23 cellular contexts compared by ENCODE assay signal in genomic region chr9:134655591-134656333, GRCh38. TPM values are rescaled to one million over a fixed set of nuclear protein-coding genes. Genes with fewer than 3 reads are reported as not detected.
DNase-seq lines count a peak whose midpoint lies in the region; ATAC-seq and TF ChIP-seq lines count a peak whose summit lies in the region.
"Had no signal": no experiment of that assay in that cellular context is flagged by ENCODE, and none has a peak within 500 bp of the region (broad histone marks: within the 10 kb centered on the region; RNA-seq: fewer than 3 reads in every experiment).

No MANE protein-coding gene starts in this region.

- no peaks in the 10 kb centered on the region for H3K27me3 Mint-ChIP-seq in stimulated activated naive CD8-positive, alpha-beta T cell treated with anti-CD3 and anti-CD28 coated beads, Interleukin-15, amount 100 ng/mL, for 72 hours

- H3K36me3 ChIP-seq in lower lobe of right lung: no peaks in the 10 kb centered on the region
- H3K36me3 ChIP-seq: neutrophil, transverse colon had no signal

- DNase-seq in NCI-H82 (lab: John Stamatoyannopoulos, UW) (peak; percentile 30), NCI-H82 treated with DMSO at 0.1 percent for 48 hours (lab: John Stamatoyannopoulos, UW; ENCODE audit: unreplicated experiment) (no peak), NB4 (ENCODE audit: low read depth) (peak; percentile 26), lower lobe of right lung (peak; percentile 46), SK-N-DZ (ENCODE audit: low spot score) (no peak), NCI-H1930 (lab: John Stamatoyannopoulos, UW) (no peak)
- DNase-seq in stimulated activated naive CD8-positive, alpha-beta T cell treated with anti-CD3 and anti-CD28 coated beads, Interleukin-15, amount 100 ng/mL, for 72 hours: no peak
- DNase-seq: activated CD4-positive, alpha-beta T cell treated with anti-CD3 and anti-CD28 coated beads, Interleukin-2, amount 50 U/mL, for 1 hour; activated naive CD4-positive, alpha-beta T cell treated with Interleukin-2 at 50 U/mL for 16 hours; amygdala; Calu3; effector CD4-positive, alpha-beta T cell; H9; left colon; MG63; NCI-H187; stimulated activated naive CD4-positive, alpha-beta T cell treated with Interleukin-2 at 50 U/mL for 16 hours; T-helper 1 cell; transverse colon had no signal

- TF ChIP-seq POLR2A in NB4 (IDR thresholded peaks at IDR 0.05; ENCODE audit: extremely low read depth, insufficient read length): no peak

- H3K9me3 Mint-ChIP-seq in stimulated activated naive CD8-positive, alpha-beta T cell treated with anti-CD3 and anti-CD28 coated beads, Interleukin-15, amount 100 ng/mL, for 72 hours: peaks cover 2 to 4% of the 10 kb centered on the region in 2 donors

- no peak for ATAC-seq in lower lobe of right lung
- peak; percentile 41 for ATAC-seq in stimulated activated naive CD8-positive, alpha-beta T cell treated with anti-CD3 and anti-CD28 coated beads, Interleukin-15, amount 100 ng/mL, for 72 hours
- ATAC-seq in GM21367 (IDR thresholded peaks at IDR 0.05; ENCODE audit: unreplicated experiment): no peak

- H3K4me3 ChIP-seq in NB4 (ENCODE audit: low read depth, low read length) (no peak overlapping the region), lower lobe of right lung (no peak overlapping the region)
- H3K4me3 ChIP-seq: BLaER1, esophagus muscularis mucosa, MG63, transverse colon had no signal

- no peaks in the 10 kb centered on the region for H3K4me1 Mint-ChIP-seq in stimulated activated naive CD8-positive, alpha-beta T cell treated with anti-CD3 and anti-CD28 coated beads, Interleukin-15, amount 100 ng/mL, for 72 hours

- no peaks in the 10 kb centered on the region for H3K27me3 ChIP-seq in lower lobe of right lung (ENCODE audit: low read depth)
- H3K27me3 ChIP-seq: BLaER1, esophagus muscularis mucosa, MG63, neutrophil, transverse colon had no signal

- no peak overlapping the region for H3K27ac Mint-ChIP-seq in stimulated activated naive CD8-positive, alpha-beta T cell treated with anti-CD3 and anti-CD28 coated beads, Interleukin-15, amount 100 ng/mL, for 72 hours
- H3K27ac Mint-ChIP-seq: H9 had no signal

- no peak overlapping the region for H3K4me3 Mint-ChIP-seq in stimulated activated naive CD8-positive, alpha-beta T cell treated with anti-CD3 and anti-CD28 coated beads, Interleukin-15, amount 100 ng/mL, for 72 hours
- H3K4me3 Mint-ChIP-seq: H9 had no signal

- H3K9me3 ChIP-seq in lower lobe of right lung: peaks cover 5% of the 10 kb centered on the region
- H3K9me3 ChIP-seq: esophagus muscularis mucosa, MG63, transverse colon had no signal

- no peak for TF ChIP-seq CTCF in NB4 (IDR thresholded peaks at IDR 0.05; ENCODE audit: low read depth, low read length)
- TF ChIP-seq CTCF in lower lobe of right lung (IDR thresholded peaks at IDR 0.05): no peak

- H3K4me1 ChIP-seq in lower lobe of right lung: peaks cover 2% of the 10 kb centered on the region

- intact Hi-C loops in lower lobe of right lung (cut with DNase I): no loop called here

- H3K27ac ChIP-seq in lower lobe of right lung: no peak overlapping the region
- H3K27ac ChIP-seq: BLaER1, esophagus muscularis mucosa, neutrophil, transverse colon had no signal

RNA-seq across cellular contexts. Expression of gene COL5A1, which starts 14.2 kb away (rescaled TPM):
- total RNA-seq in lower lobe of right lung: 29.0 TPM
- not detected in 2 replicates for polyA plus RNA-seq in SK-N-DZ (2014; cell fraction: cytosol; rRNA removed)
- polyA plus RNA-seq in SK-N-DZ (2014; cell fraction: nucleus; rRNA removed): not detected in 2 replicates
- total RNA-seq: Calu3 had no signal

Comparison
In these comparisons a context has a peak if more than half of its experiments do, and no peak if none do; other contexts are left out.
1. DNase-seq: peak in NCI-H82 (single experiment), NB4 (single experiment) and lower lobe of right lung (single experiment); none in NCI-H82 treated with DMSO at 0.1 percent for 48 hours (single experiment), stimulated activated naive CD8-positive, alpha-beta T cell treated with anti-CD3 and anti-CD28 coated beads, Interleukin-15, amount 100 ng/mL, for 72 hours (0 of 2), SK-N-DZ (single experiment) and NCI-H1930 (0 of 2).